10 cellular contexts compared by ENCODE assay signal in the genomic region with DNA sequence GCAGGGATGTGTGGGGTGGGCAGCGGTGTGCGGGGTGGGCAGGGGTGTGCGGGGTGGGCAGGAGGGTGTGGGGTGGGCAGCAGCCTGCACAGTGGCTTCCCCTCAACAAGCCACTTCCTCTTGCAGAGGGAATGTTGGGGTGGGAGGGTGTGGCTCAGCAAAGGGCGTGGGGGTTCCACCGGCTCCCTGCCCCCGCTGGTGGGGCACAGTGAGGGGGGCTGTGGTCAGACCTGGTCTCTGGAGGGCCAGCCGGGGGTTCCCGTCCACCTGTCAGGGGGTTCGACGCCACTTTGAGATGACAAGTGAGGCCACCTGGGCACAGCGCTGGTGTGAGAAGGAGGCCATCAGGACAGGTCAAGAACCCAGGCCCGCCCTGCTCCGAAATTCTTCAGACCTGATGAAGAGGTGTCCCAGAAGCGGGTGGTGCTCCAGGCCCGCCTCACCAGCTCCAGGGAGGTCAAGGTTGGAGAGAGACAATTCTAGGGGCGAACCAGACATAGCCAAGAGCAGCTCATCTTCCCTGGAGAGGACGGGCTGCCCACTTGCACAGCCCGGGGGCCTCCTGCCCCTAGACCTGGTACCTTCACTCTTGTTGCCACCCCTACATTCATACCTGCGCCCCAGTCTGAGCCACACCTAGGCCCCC. TPM values are rescaled to one million over a fixed set of nuclear protein-coding genes. Genes with fewer than 3 reads are reported as not detected.
DNase-seq lines count a peak whose midpoint lies in the region; ATAC-seq and TF ChIP-seq lines count a peak whose summit lies in the region.
"Had no signal": no experiment of that assay in that cellular context is flagged by ENCODE, and none has a peak within 500 bp of the region (broad histone marks: within the 10 kb centered on the region; RNA-seq: fewer than 3 reads in every experiment).

No MANE protein-coding gene starts in this region.

- 10 to 47% (median 34%) methylated on average over 16 to 19 of the region's 19 CpGs for WGBS in spleen, 5 donors

- H3K27ac Mint-ChIP-seq in activated CD4-positive, alpha-beta T cell treated with anti-CD3 and anti-CD28 coated beads for 36 hours, result peak overlapping the region; percentile 69
- H3K27ac Mint-ChIP-seq in T-cell (peak overlapping the region; percentile 96 to 99), glutamatergic neuron (ENCODE audit: unreplicated experiment) (no peak overlapping the region)

- H3K4me3 Mint-ChIP-seq in activated CD4-positive, alpha-beta T cell treated with anti-CD3 and anti-CD28 coated beads for 36 hours, result peak overlapping the region; percentile 81
- H3K4me3 Mint-ChIP-seq in T-cell (peak overlapping the region; percentile 89 to 98 (median 92)), glutamatergic neuron (ENCODE audit: unreplicated experiment) (no peak overlapping the region)

- no peaks in the 10 kb centered on the region for H3K36me3 Mint-ChIP-seq in activated CD4-positive, alpha-beta T cell treated with anti-CD3 and anti-CD28 coated beads for 36 hours (ENCODE audit: low read depth)
- peaks cover 6% of the 10 kb centered on the region for H3K36me3 Mint-ChIP-seq in T-cell
- H3K36me3 Mint-ChIP-seq in glutamatergic neuron (ENCODE audit: unreplicated experiment), result no peaks in the 10 kb centered on the region

- peaks cover 0 to 32% (median 0%) of the 10 kb centered on the region in 6 donors for H3K36me3 ChIP-seq in spleen

- CTCF ChIA-PET in activated CD4-positive, alpha-beta T cell treated with anti-CD3 and anti-CD28 coated beads for 36 hours (lab: Charles Lee), result interaction anchor here (1.4 to 6.7 kb wide), 2 partner anchors 119 to 121 kb away, joined by 5 to 102 read pairs; no protein-coding TSS in a partner anchor
- CTCF ChIA-PET in T-cell (lab: Charles Lee), result interaction anchor here in 1 of 2 donors (1.2 kb wide), 1 partner anchor 149 kb away, joined by 3 read pairs; no protein-coding TSS in a partner anchor

- H3K27me3 ChIP-seq in spleen (replicated peaks in 1 of 7), result no peaks in the 10 kb centered on the region

- peak overlapping the region; percentile 74 to 95 (median 87) for H3K27ac ChIP-seq in spleen

- POLR2A ChIA-PET in activated CD4-positive, alpha-beta T cell treated with anti-CD3 and anti-CD28 coated beads for 36 hours (lab: Charles Lee), result no interaction called here
- POLR2A ChIA-PET in T-cell (lab: Charles Lee), result no interaction called here

- peaks cover 35 to 81% (median 66%) of the 10 kb centered on the region in 6 donors for H3K4me1 ChIP-seq in spleen

- H3K9me3 Mint-ChIP-seq in activated CD4-positive, alpha-beta T cell treated with anti-CD3 and anti-CD28 coated beads for 36 hours (ENCODE audit: low read depth), result no peaks in the 10 kb centered on the region
- H3K9me3 Mint-ChIP-seq in T-cell, result no peaks in the 10 kb centered on the region
- peaks cover 2% of the 10 kb centered on the region for H3K9me3 Mint-ChIP-seq in glutamatergic neuron (ENCODE audit: unreplicated experiment)

- TF ChIP-seq CTCF in glutamatergic neuron (IDR thresholded peaks at IDR 0.05; ENCODE audit: partially characterized antibody, unreplicated experiment) (no peak), spleen (IDR thresholded peaks at IDR 0.05 in 8 of 11, conservative IDR thresholded peaks at IDR 0.05 in 3 of 11) (no peak)

- peaks cover 39% of the 10 kb centered on the region for H3K4me1 Mint-ChIP-seq in activated CD4-positive, alpha-beta T cell treated with anti-CD3 and anti-CD28 coated beads for 36 hours
- H3K4me1 Mint-ChIP-seq in T-cell, result peaks cover 35 to 68% (median 60%) of the 10 kb centered on the region in 3 donors
- H3K4me1 Mint-ChIP-seq in glutamatergic neuron (ENCODE audit: low read depth, unreplicated experiment), result no peaks in the 10 kb centered on the region

- no peaks in the 10 kb centered on the region for H3K9me3 ChIP-seq in spleen

- no peak for TF ChIP-seq POLR2A in spleen (IDR thresholded peaks at IDR 0.05)

- H3K4me3 ChIP-seq in spleen, result peak overlapping the region in 7 of 8 donors; percentile 32 to 73 (median 40)

- intact Hi-C loops in activated CD4-positive, alpha-beta T cell treated with anti-CD3 and anti-CD28 coated beads for 36 hours (cut with DNase I, micrococcal nuclease), result no loop called here
- intact Hi-C loops in spleen (cut with DNase I; ENCODE audit: low total_unique reads), result loop anchor here (5.0 kb wide), 1 partner anchor 103 kb away; no protein-coding TSS in a partner anchor

- ATAC-seq in activated CD4-positive, alpha-beta T cell treated with anti-CD3 and anti-CD28 coated beads for 36 hours, result no peak
- peak; percentile 12 to 50 (median 38) for ATAC-seq in T-cell (replicated peaks in 1 of 4)

- DNase-seq in activated CD4-positive, alpha-beta T cell treated with anti-CD3 and anti-CD28 coated beads for 36 hours, result no peak
- DNase-seq in activated CD4-positive, alpha-beta T cell treated with anti-CD3 and anti-CD28 coated beads, Interleukin-2, amount 50 U/mL, for 48 hours, result no peak
- DNase-seq in T-cell (peak in 10 of 34 experiments; percentile 29 to 49 (median 38)), glutamatergic neuron (peak; percentile 19), spleen (peak; percentile 85), DMS53 (lab: John Stamatoyannopoulos, UW) (no peak), foreskin melanocyte (no peak), NAMALWA (ENCODE audit: low spot score) (no peak)
- DNase-seq: hippocampal formation had no signal

- H3K27me3 Mint-ChIP-seq in activated CD4-positive, alpha-beta T cell treated with anti-CD3 and anti-CD28 coated beads for 36 hours, result no peaks in the 10 kb centered on the region
- H3K27me3 Mint-ChIP-seq in T-cell (no peaks in the 10 kb centered on the region), glutamatergic neuron (ENCODE audit: unreplicated experiment) (peaks cover 2% of the 10 kb centered on the region)

RNA-seq across cellular contexts. Expression of gene C11orf21, which starts 1.3 kb away (rescaled TPM):
- total RNA-seq in activated CD4-positive, alpha-beta T cell treated with anti-CD3 and anti-CD28 coated beads for 36 hours, result 1 to 10 TPM; 6.7 to 8.3 TPM
- total RNA-seq in T-cell, result 100 to 1,000 TPM in 2 of 5 donors, 10 to 100 TPM in 3; 62.3 to 133 (median 88.9) TPM
- total RNA-seq in glutamatergic neuron (ENCODE audit: unreplicated experiment), result not detected
- 10 to 100 TPM; 10.6 to 24.9 (median 18.1) TPM for total RNA-seq in spleen
- polyA plus RNA-seq in spleen, result 10 to 100 TPM in 1 of 3 donors, 1 to 10 TPM in 2; 8.6 to 12.1 (median 8.9) TPM
- total RNA-seq: dermis microvascular lymphatic vessel endothelial cell had no signal

RNA-seq across cellular contexts. Expression of gene TSPAN32, which starts 1.4 kb away (rescaled TPM):
- total RNA-seq in activated CD4-positive, alpha-beta T cell treated with anti-CD3 and anti-CD28 coated beads for 36 hours, result 1 to 10 TPM; 6.0 to 7.6 TPM
- total RNA-seq in T-cell, result 100 to 1,000 TPM in 2 of 5 donors, 10 to 100 TPM in 3; 66.9 to 185 (median 92.3) TPM
- not detected for total RNA-seq in glutamatergic neuron (ENCODE audit: unreplicated experiment)
- total RNA-seq in spleen, result 10 to 100 TPM; 10.6 to 21.0 (median 17.6) TPM
- polyA plus RNA-seq in spleen, result 10 to 100 TPM; 11.2 to 21.8 (median 14.1) TPM
- total RNA-seq: dermis microvascular lymphatic vessel endothelial cell had no signal

RNA-seq across cellular contexts. Expression of gene ASCL2, which starts 30.0 kb away (rescaled TPM):
- 1 to 10 TPM; 2.0 to 2.7 TPM for total RNA-seq in activated CD4-positive, alpha-beta T cell treated with anti-CD3 and anti-CD28 coated beads for 36 hours
- total RNA-seq in T-cell, result 1 to 10 TPM in 1 of 5 donors, under 1 TPM in 4; 0.29 to 1.3 (median 0.51) TPM
- not detected for total RNA-seq in glutamatergic neuron (ENCODE audit: unreplicated experiment)
- 1 to 10 TPM; 1.9 to 3.0 (median 2.3) TPM for total RNA-seq in spleen
- 1 to 10 TPM in 1 of 3 donors, under 1 TPM in 2; 0.68 to 1.3 (median 0.93) TPM for polyA plus RNA-seq in spleen
- total RNA-seq: dermis microvascular lymphatic vessel endothelial cell had no signal

Comparison
In these comparisons a context has a peak if more than half of its experiments do, and no peak if none do; other contexts are left out.
1. DNase-seq: peak in glutamatergic neuron (single experiment) and spleen (single experiment); none in activated CD4-positive, alpha-beta T cell treated with anti-CD3 and anti-CD28 coated beads for 36 hours (single experiment), activated CD4-positive, alpha-beta T cell treated with anti-CD3 and anti-CD28 coated beads, Interleukin-2, amount 50 U/mL, for 48 hours (0 of 2), DMS53 (single experiment), foreskin melanocyte (single experiment) and NAMALWA (single experiment).